ENCODE assay signal across 9 cellular contexts in genomic region chr12:70660620-70661219, GRCh38. TPM values are rescaled to one million over a fixed set of nuclear protein-coding genes. Genes with fewer than 3 reads are reported as not detected.
DNase-seq lines count a peak whose midpoint lies in the region; ATAC-seq, FAIRE-seq and TF ChIP-seq lines count a peak whose summit lies in the region.
"Had no signal": no experiment of that assay in that cellular context is flagged by ENCODE, and none has a peak within 500 bp of the region (broad histone marks: within the 10 kb centered on the region; RNA-seq: fewer than 3 reads in every experiment).

No MANE protein-coding gene starts in this region.

- no peak overlapping the region for H3K4me3 Mint-ChIP-seq in activated T-helper 1 cell treated with anti-CD3 and anti-CD28 coated beads, Interleukin-12 subunit alpha, Interleukin-12 subunit beta, Interleukin-2, Interleukin-4 antibody, amounts not matched to agents 30 ng/mL and 10 ng/mL and 1 ng/mL, durations not matched to agents 14 hours and 24 hours and 36 hours

- POLR2A ChIA-PET in K562 (lab: Yijun Ruan, JAX), result interaction anchor here (0.5 to 2.7 kb wide), 4 partner anchors 12 to 666 kb away, joined by 3 to 15 read pairs (median 4); no protein-coding TSS in a partner anchor

- H3K4me3 ChIP-seq in KMS-11 (IDR thresholded peaks at IDR 0.05; ENCODE audit: insufficient read depth, low read depth, low read length), result no peak overlapping the region
- H3K4me3 ChIP-seq in K562, result peak overlapping the region; percentile 33
- no peak overlapping the region for H3K4me3 ChIP-seq in left lung

- no peaks in the 10 kb centered on the region for H3K4me1 Mint-ChIP-seq in activated T-helper 1 cell treated with anti-CD3 and anti-CD28 coated beads, Interleukin-12 subunit alpha, Interleukin-12 subunit beta, Interleukin-2, Interleukin-4 antibody, amounts not matched to agents 30 ng/mL and 10 ng/mL and 1 ng/mL, durations not matched to agents 14 hours and 24 hours and 36 hours (ENCODE audit: low read depth)

- H3K36me3 ChIP-seq in KMS-11 (ENCODE audit: insufficient read depth) (no peaks in the 10 kb centered on the region), K562 (ENCODE audit: control insufficient read depth, insufficient read depth, low read length) (peaks cover 4% of the 10 kb centered on the region; the same call in 1 of the 3 replicates), left lung (no peaks in the 10 kb centered on the region)

- no peak overlapping the region for H3K27ac ChIP-seq in KMS-11
- peak overlapping the region; percentile 81 for H3K27ac ChIP-seq in K562 (ENCODE audit: extremely low read depth, low read depth, low read length)
- no peak overlapping the region for H3K27ac ChIP-seq in left lung

- TF ChIP-seq RAD21 in K562 (CRISPR knock-in tag; conservative IDR thresholded peaks at IDR 0.05 in 1 of 2, IDR thresholded peaks at IDR 0.05 in 1 of 2), result peak in 1 of 2 experiments; percentile 12; a peak in 1 of 4 replicates

- TF ChIP-seq CTCF in KMS-11 (conservative IDR thresholded peaks at IDR 0.05; ENCODE audit: low read depth, low read length) (no peak), K562 (IDR thresholded peaks at IDR 0.05 in 2 of 3, conservative IDR thresholded peaks at IDR 0.05 in 1 of 3; ENCODE audit: insufficient read depth in 2 of 3, low read depth in 1 of 3, low read length in 3 of 3) (no peak), left lung (IDR thresholded peaks at IDR 0.05) (no peak)

- no peaks in the 10 kb centered on the region for H3K9me1 ChIP-seq in K562 (ENCODE audit: control insufficient read depth, insufficient read depth, low read length)

- ATAC-seq in K562, result peak; percentile 91
- peak; percentile 90 for ATAC-seq in left lung
- ATAC-seq in GM18909 (IDR thresholded peaks at IDR 0.05; ENCODE audit: poor library complexity, unreplicated experiment), result no peak
- no peak for ATAC-seq in HG03196 (IDR thresholded peaks at IDR 0.05; ENCODE audit: unreplicated experiment)

- TF ChIP-seq POLR2A in K562 (conservative IDR thresholded peaks at IDR 0.05), result peak; percentile 89

- peaks cover 2% of the 10 kb centered on the region for H3K27me3 Mint-ChIP-seq in activated T-helper 1 cell treated with anti-CD3 and anti-CD28 coated beads, Interleukin-12 subunit alpha, Interleukin-12 subunit beta, Interleukin-2, Interleukin-4 antibody, amounts not matched to agents 30 ng/mL and 10 ng/mL and 1 ng/mL, durations not matched to agents 14 hours and 24 hours and 36 hours (ENCODE audit: insufficient read depth)

- H3K27me3 ChIP-seq in KMS-11 (ENCODE audit: insufficient read depth, low read depth) (no peaks in the 10 kb centered on the region), K562 (ENCODE audit: control insufficient read depth in 2 of 2, insufficient read depth in 2 of 2, low read length in 2 of 2) (no peaks in the 10 kb centered on the region), left lung (no peaks in the 10 kb centered on the region)

- H3K4me1 ChIP-seq in KMS-11 (ENCODE audit: low read depth, poor library complexity, severe bottlenecking) (peaks cover 20% of the 10 kb centered on the region), K562 (replicated peaks in 1 of 2; ENCODE audit: control insufficient read depth in 2 of 2, insufficient read depth in 2 of 2, low read length in 2 of 2) (peaks cover 4 to 43% of the 10 kb centered on the region in 2 experiments), left lung (no peaks in the 10 kb centered on the region)

- 11% methylated on average over 5 of the region's 5 CpGs for WGBS in K562 (ENCODE audit: insufficient coverage, low coverage, missing lambda C conversion rate)

- peak; percentile 81 for TF ChIP-seq EP300 in K562 (IDR thresholded peaks at IDR 0.05; ENCODE audit: low read length)

- H3K4me2 ChIP-seq in KMS-11 (peak overlapping the region; percentile 17; the same call in 1 of the 2 replicates), K562 (ENCODE audit: insufficient read depth, low read length) (peak overlapping the region; percentile 69)

- no peaks in the 10 kb centered on the region for H3K9me3 Mint-ChIP-seq in activated T-helper 1 cell treated with anti-CD3 and anti-CD28 coated beads, Interleukin-12 subunit alpha, Interleukin-12 subunit beta, Interleukin-2, Interleukin-4 antibody, amounts not matched to agents 30 ng/mL and 10 ng/mL and 1 ng/mL, durations not matched to agents 14 hours and 24 hours and 36 hours

- H3K9me3 ChIP-seq in K562 (replicated peaks; ENCODE audit: control insufficient read depth, insufficient read depth, low read depth, low read length), result no peaks in the 10 kb centered on the region
- no peaks in the 10 kb centered on the region for H3K9me3 ChIP-seq in left lung

- H3K9ac ChIP-seq in KMS-11, result no peak overlapping the region
- H3K9ac ChIP-seq in K562 (ENCODE audit: insufficient read depth in 1 of 2, low read depth in 2 of 2, low read length in 2 of 2), result peak overlapping the region in 1 of 2 experiments; percentile 74; a peak in 3 of 4 replicates

- H4K20me1 ChIP-seq in KMS-11 (ENCODE audit: insufficient read depth), result no peaks in the 10 kb centered on the region
- no peaks in the 10 kb centered on the region for H4K20me1 ChIP-seq in K562 (replicated peaks; ENCODE audit: control insufficient read depth, insufficient read depth, low read length)

- peak; percentile 17 for DNase-seq in COLO829 (ENCODE audit: low spot score)
- DNase-seq in K562 (ENCODE audit: extremely low read depth in 1 of 4, low spot score in 3 of 4), result peak; percentile 27 to 95 (median 54)
- peak; percentile 37 to 56 for DNase-seq in left lung
- no peak for DNase-seq in nucleus accumbens (lab: John Stamatoyannopoulos, UW)
- DNase-seq in activated T-helper 1 cell treated with anti-CD3 and anti-CD28 coated beads, Interleukin-12 subunit alpha, Interleukin-12 subunit beta, Interleukin-2, Interleukin-4 antibody, amounts not matched to agents 30 ng/mL and 10 ng/mL and 1 ng/mL, durations not matched to agents 14 hours and 24 hours and 36 hours (ENCODE audit: low spot score), result no peak
- DNase-seq: KG1 had no signal

- intact Hi-C loops in K562 (cut with micrococcal nuclease) (loop anchor here (1.0 to 5.0 kb wide), 2 partner anchors 49 to 53 kb away; no protein-coding TSS in a partner anchor), left lung (cut with DNase I) (no loop called here)
- intact Hi-C loops in activated T-helper 1 cell treated with anti-CD3 and anti-CD28 coated beads, Interleukin-12 subunit alpha, Interleukin-12 subunit beta, Interleukin-2, Interleukin-4 antibody, amounts not matched to agents 30 ng/mL and 10 ng/mL and 1 ng/mL, durations not matched to agents 14 hours and 24 hours and 36 hours (cut with micrococcal nuclease), result no loop called here

- peak; percentile 83 for FAIRE-seq in K562 (lab: Jason Lieb, UNC)

- H3K79me2 ChIP-seq in KMS-11 (ENCODE audit: insufficient read depth, low read depth) (no peaks in the 10 kb centered on the region), K562 (ENCODE audit: control insufficient read depth, insufficient read depth, low read length) (peaks cover 7% of the 10 kb centered on the region)

- in situ Hi-C loops in K562 (cut with MboI), result no loop called here

- CTCF ChIA-PET in K562 (lab: Yijun Ruan, JAX; ENCODE audit: low intra/inter-chr PET ratio), result no interaction called here

- no peaks in the 10 kb centered on the region for H3K36me3 Mint-ChIP-seq in activated T-helper 1 cell treated with anti-CD3 and anti-CD28 coated beads, Interleukin-12 subunit alpha, Interleukin-12 subunit beta, Interleukin-2, Interleukin-4 antibody, amounts not matched to agents 30 ng/mL and 10 ng/mL and 1 ng/mL, durations not matched to agents 14 hours and 24 hours and 36 hours (ENCODE audit: low read depth)

- BruUV-seq in K562 (replicated peaks; lab: Mats Ljungman, UMichigan), result no TSS peak

- H2AFZ ChIP-seq in KMS-11 (ENCODE audit: low read depth) (peak overlapping the region; percentile 15; the same call in 1 of the 2 replicates), K562 (ENCODE audit: low read depth, low read length) (peak overlapping the region; percentile 70)

- no peak overlapping the region for H3K27ac Mint-ChIP-seq in activated T-helper 1 cell treated with anti-CD3 and anti-CD28 coated beads, Interleukin-12 subunit alpha, Interleukin-12 subunit beta, Interleukin-2, Interleukin-4 antibody, amounts not matched to agents 30 ng/mL and 10 ng/mL and 1 ng/mL, durations not matched to agents 14 hours and 24 hours and 36 hours

TF ChIP-seq in K562, 482 proteins besides CTCF, POLR2A, EP300 and RAD21 (continues in another document):
- TF ChIP-seq ETS2 (tag; IDR thresholded peaks at IDR 0.05; ENCODE audit: borderline replicate concordance, poor library complexity, severe bottlenecking) (no peak), ZNF717 (CRISPR knock-in tag; IDR thresholded peaks at IDR 0.05) (no peak), MTA2 (IDR thresholded peaks at IDR 0.05; ENCODE audit: low read depth) (no peak; the same call in 1 of the 2 replicates)

RNA-seq across cellular contexts. Expression of gene PTPRB, which starts 23.5 kb away (rescaled TPM):
- total RNA-seq in K562 (2011; cell fraction: chromatin; rRNA removed; ENCODE audit: low replicate concordance), result 9.2 and 18.5 TPM in 2 replicates
- total RNA-seq in K562 (2011; cell fraction: nucleolus; rRNA removed), result 6.3 and 6.6 TPM in 2 replicates
- total RNA-seq in K562 (2011; cell fraction: nucleoplasm; rRNA removed), result 8.2 and 9.1 TPM in 2 replicates
- total RNA-seq in K562 (2014; rRNA removed) (2.1 and 2.4 TPM in 2 replicates), K562 (2014; rRNA removed; fragmentation: Illumina TruSeq; extraction: Trizol) (3.8 and 4.5 TPM in 2 replicates), K562 (2015; rRNA removed; fragmentation: Illumina TruSeq; extraction: Trizol) (5.9 and 6.2 TPM in 2 replicates), K562 (2021) (4.2 and 4.8 TPM in 2 replicates), left lung (10 to 100 TPM; 41.8 to 83.2 TPM)
- polyA plus RNA-seq in K562 (2011; rRNA removed) (1.5 and 1.6 TPM in 2 replicates), K562 (2014; fragmentation: Illumina TruSeq; extraction: Trizol) (3.1 and 3.3 TPM in 2 replicates), K562 (2014; fragmentation: Nextera tagmentation; extraction: Ambion mirVana) (under 1 TPM; 0.46 to 0.59 TPM), K562 (2014; rRNA removed) (3.1 and 4.0 TPM in 2 replicates)
- 0.49 and 0.72 TPM in 2 replicates for polyA plus RNA-seq in K562 (2011; cell fraction: cytosol; rRNA removed)
- polyA plus RNA-seq in K562 (2011; cell fraction: nucleus; rRNA removed), result 2.5 and 2.9 TPM in 2 replicates
- polyA plus RNA-seq in K562 (2012), result 6.6 and 8.6 TPM in 2 replicates
- polyA minus RNA-seq in K562 (2011; rRNA and poly(A)+ RNA removed), result 3.5 and 5.0 TPM in 2 replicates
- polyA minus RNA-seq in K562 (2011; cell fraction: cytosol; rRNA and poly(A)+ RNA removed), result 0.64 and 0.76 TPM in 2 replicates
- 2.4 and 4.9 TPM in 2 replicates for polyA minus RNA-seq in K562 (2011; cell fraction: nucleus; rRNA and poly(A)+ RNA removed)
- total RNA-seq in activated T-helper 1 cell treated with anti-CD3 and anti-CD28 coated beads, Interleukin-12 subunit alpha, Interleukin-12 subunit beta, Interleukin-2, Interleukin-4 antibody, amounts not matched to agents 30 ng/mL and 10 ng/mL and 1 ng/mL, durations not matched to agents 14 hours and 24 hours and 36 hours, result not detected in 2 replicates

Comparison
In these comparisons a context has a peak if more than half of its experiments do, and no peak if none do; other contexts are left out.
1. DNase-seq: peak in COLO829 (single experiment), K562 (4 of 4) and left lung (2 of 2); none in nucleus accumbens (0 of 56) and activated T-helper 1 cell treated with anti-CD3 and anti-CD28 coated beads, Interleukin-12 subunit alpha, Interleukin-12 subunit beta, Interleukin-2, Interleukin-4 antibody, amounts not matched to agents 30 ng/mL and 10 ng/mL and 1 ng/mL, durations not matched to agents 14 hours and 24 hours and 36 hours (single experiment).
2. ATAC-seq: peak in K562 (single experiment) and left lung (single experiment); none in GM18909 (single experiment) and HG03196 (single experiment).